Comparison of ENCODE assay signal across 8 cellular contexts in genomic region chr5:154811653-154812465, GRCh38. TPM values are rescaled to one million over a fixed set of nuclear protein-coding genes. Genes with fewer than 3 reads are reported as not detected.
A peak's percentile ranks its signal among the peaks of the same experiment; 100 is the strongest.
DNase-seq lines count a peak whose midpoint lies in the region; TF ChIP-seq lines count a peak whose summit lies in the region.

No MANE protein-coding gene starts in this region.

- no peak overlapping the region for H2BK120ac ChIP-seq in mesendoderm (ENCODE audit: low read depth, low read length)

- no peaks in the 10 kb centered on the region for H3K79me2 ChIP-seq in mesendoderm (ENCODE audit: control insufficient read depth, insufficient read depth, low read length)

- no peak overlapping the region for H4K5ac ChIP-seq in mesendoderm (ENCODE audit: low read length)

- no peak overlapping the region for H3K23ac ChIP-seq in mesendoderm (ENCODE audit: low read length)

- H4K8ac ChIP-seq in mesendoderm (ENCODE audit: low read depth, low read length) = no peak overlapping the region

- no peak overlapping the region for H3K4me2 ChIP-seq in mesendoderm (ENCODE audit: low read length)

- TF ChIP-seq CTCF in HFF-Myc (IDR thresholded peaks at IDR 0.05; ENCODE audit: low read depth, low read length, missing control alignments) = peak; percentile 91

- H3K27me3 ChIP-seq in mesendoderm (ENCODE audit: insufficient read depth, low read length, poor library complexity) = no peaks in the 10 kb centered on the region

- peaks cover 30% of the 10 kb centered on the region for H3K36me3 ChIP-seq in mesendoderm (ENCODE audit: control insufficient read depth, insufficient read depth, low read length)

- no peak overlapping the region for H2BK5ac ChIP-seq in mesendoderm (ENCODE audit: low read length)

- H3K4ac ChIP-seq in mesendoderm (ENCODE audit: low read depth, low read length) = no peak overlapping the region

- H3K27ac ChIP-seq in mesendoderm (ENCODE audit: low read depth, low read length) = no peak overlapping the region

- no peak overlapping the region for H3K56ac ChIP-seq in mesendoderm (ENCODE audit: low read length)

- H3K4me3 ChIP-seq in HFF-Myc (replicated peaks; ENCODE audit: low read depth, low read length) = no peak overlapping the region
- no peak overlapping the region for H3K4me3 ChIP-seq in mesendoderm (ENCODE audit: low read length)

- no peak overlapping the region for H2BK15ac ChIP-seq in mesendoderm (replicated peaks; ENCODE audit: low read depth)

- peaks cover 10% of the 10 kb centered on the region for H3K79me1 ChIP-seq in mesendoderm (ENCODE audit: low read length)

- no peak overlapping the region for H3K9ac ChIP-seq in mesendoderm (ENCODE audit: low read length)

- H2AK5ac ChIP-seq in mesendoderm (ENCODE audit: low read length) = no peak overlapping the region

- H3K4me1 ChIP-seq in mesendoderm (ENCODE audit: control insufficient read depth, low read depth, low read length) = no peaks in the 10 kb centered on the region

- no peak overlapping the region for H3K18ac ChIP-seq in mesendoderm (ENCODE audit: low read length)

- DNase-seq in ELR (ENCODE audit: low read depth) (peak; percentile 71), HFF-Myc (ENCODE audit: extremely low read depth, low read depth) (peak; percentile 21), NCI-H446 treated with DMSO at 0.1 percent for 48 hours (lab: John Stamatoyannopoulos, UW) (peak; percentile 15), mesendoderm (peak; percentile 76), cortex of kidney (lab: John Stamatoyannopoulos, UW) (no peak)
- DNase-seq in activated CD4-positive, alpha-beta T cell treated with anti-CD3 and anti-CD28 coated beads, Interleukin-2, amount 50 U/mL, for 48 hours = peak; percentile 60 to 71
- DNase-seq in effector CD4-positive, alpha-beta T cell = peak; percentile 55
- peak; percentile 35 for DNase-seq in stimulated activated CD8-positive, alpha-beta memory T cell treated with anti-CD3 and anti-CD28 coated beads, Interleukin-4, amount 100 ng/mL, for 24 hours (ENCODE audit: low read depth)

- WGBS in mesendoderm (ENCODE audit: extremely low coverage, insufficient coverage, low lambda C conversion rate) = no CpG with 5 or more reads among the region's 3 CpGs

RNA-seq across cellular contexts. Expression of gene FAXDC2, which starts 38.5 kb away (rescaled TPM):
- 0.60 TPM for polyA plus RNA-seq in mesendoderm (2013, experiment 1 of 2)
- 0.77 TPM for polyA plus RNA-seq in mesendoderm (2013, experiment 2 of 2)

RNA-seq across cellular contexts. Expression of gene CNOT8, which starts 46.6 kb away (rescaled TPM):
- 33.3 TPM for polyA plus RNA-seq in mesendoderm (2013, experiment 1 of 2)
- polyA plus RNA-seq in mesendoderm (2013, experiment 2 of 2) = 31.8 TPM

RNA-seq across cellular contexts. Expression of gene LARP1, which starts 56.7 kb away (rescaled TPM):
- polyA plus RNA-seq in mesendoderm (2013, experiment 1 of 2) = 220 TPM
- polyA plus RNA-seq in mesendoderm (2013, experiment 2 of 2) = 229 TPM
